ENCODE assay signal across 21 cellular contexts in the genomic region with DNA sequence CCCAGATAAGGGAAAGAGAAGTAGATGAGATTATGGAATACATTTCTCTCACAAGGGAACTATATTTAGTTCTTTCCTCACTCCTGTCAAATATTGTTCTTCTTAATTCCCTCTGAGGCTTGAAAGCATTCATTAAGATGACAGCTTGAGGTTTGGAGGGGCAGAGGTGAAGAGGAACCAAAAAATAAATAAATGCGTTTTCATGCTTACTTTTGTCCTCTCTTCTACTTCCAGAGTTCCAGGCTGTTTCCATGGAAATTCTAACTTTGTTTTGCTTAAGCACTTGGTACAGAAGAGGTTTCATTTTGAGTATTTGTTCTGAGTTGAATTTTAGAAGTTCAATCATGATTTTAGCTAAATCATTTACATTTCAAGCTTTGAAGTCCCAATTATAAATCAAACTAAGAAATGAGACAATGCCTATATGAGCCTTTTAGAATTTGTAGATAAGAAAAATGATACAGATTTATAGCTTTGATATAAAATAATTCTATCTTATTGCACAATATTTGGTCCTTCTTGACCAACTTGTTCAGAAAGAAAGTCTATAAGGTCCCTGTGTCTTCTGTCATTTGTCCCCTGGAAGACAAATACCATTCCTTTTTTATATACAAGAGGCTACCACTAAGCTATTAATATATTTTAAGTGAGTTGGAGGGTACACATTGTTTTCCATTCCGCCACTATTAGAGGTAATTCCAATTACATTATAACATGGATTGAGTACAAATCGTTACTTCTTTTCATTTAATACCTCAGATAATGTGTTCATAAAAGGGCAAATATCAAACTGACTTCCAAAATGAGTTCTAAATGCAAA. TPM values are rescaled to one million over a fixed set of nuclear protein-coding genes. Genes with fewer than 3 reads are reported as not detected.
DNase-seq lines count a peak whose midpoint lies in the region; TF ChIP-seq lines count a peak whose summit lies in the region.
"Had no signal": no experiment of that assay in that cellular context is flagged by ENCODE, and none has a peak within 500 bp of the region (broad histone marks: within the 10 kb centered on the region; RNA-seq: fewer than 3 reads in every experiment).

No MANE protein-coding gene starts in this region.

- H3K27ac ChIP-seq in parathyroid adenoma, result no peak overlapping the region
- H3K27ac ChIP-seq: prostate gland had no signal

- H3K27me3 ChIP-seq in adipocyte (replicated peaks; ENCODE audit: control insufficient read depth, insufficient read depth, low read length), result no peaks in the 10 kb centered on the region
- H3K27me3 ChIP-seq in parathyroid adenoma (ENCODE audit: control insufficient read depth, insufficient read depth, low read length), result no peaks in the 10 kb centered on the region

- no peaks in the 10 kb centered on the region for H3K9me3 Mint-ChIP-seq in activated CD4-positive, alpha-beta T cell treated with anti-CD3 and anti-CD28 coated beads, Interleukin-2, amount 10 ng/mL, durations not matched to agents 7 days and 5 days
- H3K9me3 Mint-ChIP-seq: activated naive CD8-positive, alpha-beta T cell treated with anti-CD3 and anti-CD28 coated beads, Interleukin-2, amount 10 ng/mL, durations not matched to agents 7 days and 5 days; CD4-positive, alpha-beta T cell; natural killer cell treated with Interleukin-12 subunit alpha and Interleukin-12 subunit beta and Interleukin-15 and Interleukin-18, amount 100 ng/mL, for 72 hours had no signal

- H2AFZ ChIP-seq in parathyroid adenoma, result peak overlapping the region; percentile 16

- POLR2A ChIA-PET in activated CD4-positive, alpha-beta T cell treated with anti-CD3 and anti-CD28 coated beads, Interleukin-2, amount 10 ng/mL, durations not matched to agents 7 days and 5 days (lab: Charles Lee), result no interaction called here

- H3K4me1 ChIP-seq in adipocyte (ENCODE audit: control insufficient read depth, insufficient read depth, low read length), result peaks cover 7% of the 10 kb centered on the region
- peaks cover 4% of the 10 kb centered on the region for H3K4me1 ChIP-seq in parathyroid adenoma
- H3K4me1 ChIP-seq: prostate gland had no signal

- CTCF ChIA-PET in activated CD4-positive, alpha-beta T cell treated with anti-CD3 and anti-CD28 coated beads, Interleukin-2, amount 10 ng/mL, durations not matched to agents 7 days and 5 days (lab: Charles Lee), result no interaction called here

- H3K4me2 ChIP-seq in parathyroid adenoma (ENCODE audit: low read length), result no peak overlapping the region

- peaks cover under 1% of the 10 kb centered on the region for H3K36me3 ChIP-seq in adipocyte (ENCODE audit: control insufficient read depth, insufficient read depth, low read length, severe bottlenecking)
- H3K36me3 ChIP-seq in parathyroid adenoma (ENCODE audit: control insufficient read depth, insufficient read depth, low read length), result no peaks in the 10 kb centered on the region
- H3K36me3 ChIP-seq: prostate gland had no signal

- no peaks in the 10 kb centered on the region for H3K9me3 ChIP-seq in adipocyte (ENCODE audit: control insufficient read depth, low read length)
- H3K9me3 ChIP-seq in parathyroid adenoma (ENCODE audit: control insufficient read depth, low read length), result no peaks in the 10 kb centered on the region
- H3K9me3 ChIP-seq: prostate gland had no signal

- H3K27me3 Mint-ChIP-seq in activated CD4-positive, alpha-beta T cell treated with anti-CD3 and anti-CD28 coated beads, Interleukin-2, amount 10 ng/mL, durations not matched to agents 7 days and 5 days, result peaks cover 8% of the 10 kb centered on the region
- H3K27me3 Mint-ChIP-seq: activated CD8-positive, alpha-beta memory T cell treated with anti-CD3 and anti-CD28 coated beads, Interleukin-2, amount 10 ng/mL, durations not matched to agents 7 days and 5 days had no signal

- in situ Hi-C loops in KBM-7 (cut with MboI; ENCODE audit: low pct_unique_long_range_greater_than_20kb, low sequenced_read_pairs), result no loop called here

- peak; percentile 40 for DNase-seq in KBM-7
- DNase-seq in adipocyte (ENCODE audit: low read depth), result peak; percentile 35
- DNase-seq in fibroblast of the aortic adventitia (ENCODE audit: low read depth), result peak; percentile 6
- no peak for DNase-seq in HT-29 (ENCODE audit: low spot score)
- DNase-seq in NCI-H1930 (lab: John Stamatoyannopoulos, UW), result no peak
- no peak for DNase-seq in activated CD4-positive, alpha-beta T cell treated with anti-CD3 and anti-CD28 coated beads, Interleukin-2, amount 10 ng/mL, durations not matched to agents 7 days and 5 days
- no peak for DNase-seq in RKO (ENCODE audit: low spot score)
- DNase-seq: activated CD8-positive, alpha-beta memory T cell treated with anti-CD3 and anti-CD28 coated beads, Interleukin-2, amount 10 ng/mL, durations not matched to agents 7 days and 5 days; activated naive CD8-positive, alpha-beta T cell treated with anti-CD3 and anti-CD28 coated beads, Interleukin-2, amount 10 ng/mL, durations not matched to agents 7 days and 5 days; CD4-positive, alpha-beta T cell; DND-41; effector CD4-positive, alpha-beta T cell; HCEC 1CT; hippocampal formation; mesendoderm; MV-4-11; NCI-H1694 treated with DMSO at 0.1 percent for 48 hours had no signal

- H3K36me3 Mint-ChIP-seq in activated CD4-positive, alpha-beta T cell treated with anti-CD3 and anti-CD28 coated beads, Interleukin-2, amount 10 ng/mL, durations not matched to agents 7 days and 5 days (ENCODE audit: low read depth), result no peaks in the 10 kb centered on the region
- H3K36me3 Mint-ChIP-seq: activated CD8-positive, alpha-beta memory T cell treated with anti-CD3 and anti-CD28 coated beads, Interleukin-2, amount 10 ng/mL, durations not matched to agents 7 days and 5 days; activated naive CD8-positive, alpha-beta T cell treated with anti-CD3 and anti-CD28 coated beads, Interleukin-2, amount 10 ng/mL, durations not matched to agents 7 days and 5 days; IgD-negative memory B cell; natural killer cell treated with Interleukin-12 subunit alpha and Interleukin-12 subunit beta and Interleukin-15 and Interleukin-18, amount 100 ng/mL, for 72 hours had no signal

- no peak overlapping the region for H3K27ac Mint-ChIP-seq in activated CD4-positive, alpha-beta T cell treated with anti-CD3 and anti-CD28 coated beads, Interleukin-2, amount 10 ng/mL, durations not matched to agents 7 days and 5 days
- H3K27ac Mint-ChIP-seq: activated CD8-positive, alpha-beta memory T cell treated with anti-CD3 and anti-CD28 coated beads, Interleukin-2, amount 10 ng/mL, durations not matched to agents 7 days and 5 days; CD4-positive, alpha-beta T cell; IgD-negative memory B cell; natural killer cell treated with Interleukin-12 subunit alpha and Interleukin-12 subunit beta and Interleukin-15 and Interleukin-18, amount 100 ng/mL, for 72 hours had no signal

- TF ChIP-seq CTCF in fibroblast of the aortic adventitia (IDR thresholded peaks at IDR 0.05; ENCODE audit: insufficient read depth, low read length) (no peak), parathyroid adenoma (IDR thresholded peaks at IDR 0.05) (no peak)

- H3K4me1 Mint-ChIP-seq in activated CD4-positive, alpha-beta T cell treated with anti-CD3 and anti-CD28 coated beads, Interleukin-2, amount 10 ng/mL, durations not matched to agents 7 days and 5 days, result no peaks in the 10 kb centered on the region
- H3K4me1 Mint-ChIP-seq: activated CD8-positive, alpha-beta memory T cell treated with anti-CD3 and anti-CD28 coated beads, Interleukin-2, amount 10 ng/mL, durations not matched to agents 7 days and 5 days; activated naive CD8-positive, alpha-beta T cell treated with anti-CD3 and anti-CD28 coated beads, Interleukin-2, amount 10 ng/mL, durations not matched to agents 7 days and 5 days; IgD-negative memory B cell had no signal

- no peak overlapping the region for H3K4me3 ChIP-seq in adipocyte (ENCODE audit: low read length)
- no peak overlapping the region for H3K4me3 ChIP-seq in fibroblast of the aortic adventitia (ENCODE audit: low read depth, low read length)
- no peak overlapping the region for H3K4me3 ChIP-seq in parathyroid adenoma (ENCODE audit: low read depth, low read length)
- H3K4me3 ChIP-seq: prostate gland had no signal

- no peak overlapping the region for H3K9ac ChIP-seq in adipocyte (ENCODE audit: low read length)
- H3K9ac ChIP-seq in parathyroid adenoma, result no peak overlapping the region

- no peak overlapping the region for H3K4me3 Mint-ChIP-seq in activated CD4-positive, alpha-beta T cell treated with anti-CD3 and anti-CD28 coated beads, Interleukin-2, amount 10 ng/mL, durations not matched to agents 7 days and 5 days
- H3K4me3 Mint-ChIP-seq: activated CD8-positive, alpha-beta memory T cell treated with anti-CD3 and anti-CD28 coated beads, Interleukin-2, amount 10 ng/mL, durations not matched to agents 7 days and 5 days; activated naive CD8-positive, alpha-beta T cell treated with anti-CD3 and anti-CD28 coated beads, Interleukin-2, amount 10 ng/mL, durations not matched to agents 7 days and 5 days; CD4-positive, alpha-beta T cell; IgD-negative memory B cell; natural killer cell treated with Interleukin-12 subunit alpha and Interleukin-12 subunit beta and Interleukin-15 and Interleukin-18, amount 100 ng/mL, for 72 hours had no signal

- no peaks in the 10 kb centered on the region for H3K79me2 ChIP-seq in parathyroid adenoma

RNA-seq across cellular contexts. Expression of a gene that starts 16.3 kb away (rescaled TPM):
- total RNA-seq in fibroblast of the aortic adventitia (ENCODE audit: low replicate concordance), result 0.65 and 1.9 TPM in 2 replicates
- total RNA-seq in HT-29 (2014; rRNA removed; shearing (Covaris generic)), result not detected in 2 replicates
- not detected for total RNA-seq in activated CD4-positive, alpha-beta T cell treated with anti-CD3 and anti-CD28 coated beads, Interleukin-2, amount 10 ng/mL, durations not matched to agents 7 days and 5 days
- total RNA-seq: activated CD8-positive, alpha-beta memory T cell treated with anti-CD3 and anti-CD28 coated beads, Interleukin-2, amount 10 ng/mL, durations not matched to agents 7 days and 5 days; activated naive CD8-positive, alpha-beta T cell treated with anti-CD3 and anti-CD28 coated beads, Interleukin-2, amount 10 ng/mL, durations not matched to agents 7 days and 5 days; natural killer cell treated with Interleukin-12 subunit alpha and Interleukin-12 subunit beta and Interleukin-15 and Interleukin-18, amount 100 ng/mL, for 72 hours had no signal

Comparison
In these comparisons a context has a peak if more than half of its experiments do, and no peak if none do; other contexts are left out.
1. DNase-seq: peak in KBM-7 (single experiment), adipocyte (single experiment) and fibroblast of the aortic adventitia (single experiment); none in HT-29 (single experiment), NCI-H1930 (0 of 2), activated CD4-positive, alpha-beta T cell treated with anti-CD3 and anti-CD28 coated beads, Interleukin-2, amount 10 ng/mL, durations not matched to agents 7 days and 5 days (single experiment) and RKO (single experiment).